In the genomic region with DNA sequence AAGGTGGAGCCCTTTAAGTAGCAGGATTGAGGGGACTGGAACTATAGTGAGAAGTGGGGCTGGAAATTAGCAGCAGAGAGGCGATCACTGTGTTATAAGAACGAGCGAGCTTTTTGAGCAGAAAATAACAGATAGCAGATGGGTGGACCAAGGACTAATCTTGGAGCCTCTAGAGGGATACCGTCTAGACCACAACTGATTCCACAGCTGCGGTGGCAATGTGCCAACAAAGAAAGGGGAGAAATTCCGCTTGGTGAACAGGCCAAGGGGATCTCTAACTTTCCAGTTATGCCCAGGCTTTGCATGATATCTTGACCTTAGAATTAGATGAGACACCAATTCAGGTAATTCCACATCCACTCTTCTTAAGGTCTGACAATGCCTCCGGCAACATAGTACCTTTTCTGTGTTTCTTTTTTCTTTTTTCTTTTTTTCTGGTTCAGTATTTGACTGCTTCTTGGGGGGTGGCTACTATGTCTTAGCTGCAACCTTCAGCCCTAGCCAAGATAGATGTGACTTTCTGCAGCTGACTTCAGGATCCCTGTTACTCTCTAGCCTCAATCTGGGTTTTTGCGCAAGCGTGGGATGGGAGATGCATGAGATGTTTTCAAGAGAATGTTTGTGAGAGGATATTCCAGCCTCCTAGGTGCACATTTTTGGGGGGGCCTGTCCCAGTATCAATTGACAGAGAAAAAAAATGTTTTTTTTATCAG, we compare ENCODE assay signal across 31 cellular contexts.
A peak's percentile ranks its signal among the peaks of the same experiment; 100 is the strongest.
DNase-seq lines count a peak whose midpoint lies in the region; ATAC-seq and TF ChIP-seq lines count a peak whose summit lies in the region.
"Had no signal": no experiment of that assay in that cellular context is flagged by ENCODE, and none has a peak within 500 bp of the region (broad histone marks: within the 10 kb centered on the region; RNA-seq: fewer than 3 reads in every experiment).

No MANE protein-coding gene starts in this region.

- TF ChIP-seq EP300 in SK-N-SH (IDR thresholded peaks at IDR 0.05; ENCODE audit: borderline replicate concordance in 1 of 2, low read depth in 1 of 2, low read length in 1 of 2) = no peak

- no peak overlapping the region for H2AFZ ChIP-seq in SK-N-SH (ENCODE audit: low read depth)

- H3K27me3 ChIP-seq in SK-N-SH (ENCODE audit: insufficient read depth) = no peaks in the 10 kb centered on the region
- no peaks in the 10 kb centered on the region for H3K27me3 ChIP-seq in MG63
- H3K27me3 ChIP-seq: BE2C, cardiac muscle cell, colonic mucosa, gastrocnemius medialis, sigmoid colon, vagina had no signal

- H3K79me2 ChIP-seq in SK-N-SH (ENCODE audit: insufficient read depth) = no peaks in the 10 kb centered on the region

- no peak overlapping the region for H3K4me3 ChIP-seq in SK-N-SH (ENCODE audit: low read depth in 2 of 2, low read length in 1 of 2)
- no peak overlapping the region for H3K4me3 ChIP-seq in fibroblast of mammary gland (ENCODE audit: control insufficient read depth, low read depth, low read length)
- H3K4me3 ChIP-seq in MG63 = no peak overlapping the region
- H3K4me3 ChIP-seq: A549, cardiac muscle cell, colonic mucosa, gastrocnemius medialis, sigmoid colon, thoracic aorta, vagina had no signal

- H3K27ac ChIP-seq in SK-N-SH (ENCODE audit: low read depth in 2 of 2, low read length in 1 of 2) = peak overlapping the region in 1 of 2 experiments; percentile 89; a peak in 2 of 4 replicates
- H3K27ac ChIP-seq: A549, cardiac muscle cell, colonic mucosa, gastrocnemius medialis, sigmoid colon, thoracic aorta, vagina, VCaP had no signal

- CTCF ChIA-PET in SK-N-SH (lab: Yijun Ruan, JAX) = interaction anchor here (1.6 kb wide), 1 partner anchor 25 kb away, joined by 7 read pairs; no protein-coding TSS in a partner anchor

- H3K4me2 ChIP-seq in SK-N-SH = peak overlapping the region; percentile 62; the same call in 1 of the 2 replicates
- H3K4me2 ChIP-seq: A549 had no signal

- WGBS in SK-N-SH (ENCODE audit: low lambda C conversion rate) = 52% methylated on average over 9 of the region's 9 CpGs

- peaks cover 32% of the 10 kb centered on the region for H3F3A ChIP-seq in SK-N-SH (replicated peaks; ENCODE audit: insufficient read depth)

- H3K9me2 ChIP-seq in SK-N-SH = no peaks in the 10 kb centered on the region

- TF ChIP-seq CTCF in SK-N-SH (IDR thresholded peaks at IDR 0.05) (no peak), fibroblast of mammary gland (conservative IDR thresholded peaks at IDR 0.05; ENCODE audit: control insufficient read depth, insufficient read depth, low read depth, low read length) (no peak)

- H3K4me1 ChIP-seq in SK-N-SH (ENCODE audit: control insufficient read depth in 1 of 2, insufficient read depth in 2 of 2, low read depth in 1 of 2, low read length in 1 of 2) = peaks cover 3 to 17% of the 10 kb centered on the region in 2 experiments
- H3K4me1 ChIP-seq: BE2C, colonic mucosa, vagina had no signal

- no peak overlapping the region for H3K9ac ChIP-seq in SK-N-SH

- H3K9me3 ChIP-seq in SK-N-SH (no peaks in the 10 kb centered on the region), MG63 (no peaks in the 10 kb centered on the region)
- H3K9me3 ChIP-seq: A549, BE2C, colonic mucosa, gastrocnemius medialis, sigmoid colon, thoracic aorta, vagina had no signal

- POLR2A ChIA-PET in SK-N-SH (lab: Yijun Ruan, JAX) = no interaction called here

- no peak for TF ChIP-seq RAD21 in SK-N-SH (IDR thresholded peaks at IDR 0.05; ENCODE audit: low read length)

- no peak for DNase-seq in SK-N-SH
- peak; percentile 37 for DNase-seq in NCI-H82 treated with DMSO at 0.1 percent for 48 hours (lab: John Stamatoyannopoulos, UW; ENCODE audit: unreplicated experiment)
- DNase-seq in fibroblast of mammary gland (ENCODE audit: low read depth) = peak; percentile 31
- no peak for DNase-seq in mucosa of gallbladder (ENCODE audit: low spot score)
- DNase-seq in superior temporal gyrus (ENCODE audit: extremely low spot score) = no peak
- DNase-seq in MG63 = no peak
- DNase-seq: activated CD8-positive, alpha-beta memory T cell treated with anti-CD3 and anti-CD28 coated beads for 24 hours; activated effector memory CD4-positive, alpha-beta T cell treated with Interleukin-2 at 50 U/mL for 16 hours; BE2C; colonic mucosa; effector memory CD8-positive, alpha-beta T cell; gastrocnemius medialis; hippocampal formation; immature natural killer cell; mesenchymal stem cell; naive thymus-derived CD4-positive, alpha-beta T cell; NCI-H1694; NCI-H748 treated with DMSO at 0.1 percent for 48 hours; sigmoid colon; stimulated activated CD4-positive, alpha-beta T cell treated with anti-CD3 and anti-CD28 coated beads, Interleukin-4, amount 100 ng/mL, for 4 hours; stimulated activated naive CD4-positive, alpha-beta T cell had no signal

- ATAC-seq in SK-N-SH treated with all-trans-retinoic acid at 6 μM for 48 hours (no peak), GM18517 (IDR thresholded peaks at IDR 0.05; ENCODE audit: unreplicated experiment) (no peak)
- ATAC-seq: effector memory CD8-positive, alpha-beta T cell; esophagus mucosa; gastrocnemius medialis; HCT116; left lobe of liver; naive thymus-derived CD4-positive, alpha-beta T cell had no signal

- H3K36me3 ChIP-seq in SK-N-SH (replicated peaks in 1 of 2; ENCODE audit: control insufficient read depth in 1 of 2, insufficient read depth in 2 of 2, low read length in 1 of 2) = no peaks in the 10 kb centered on the region
- H3K36me3 ChIP-seq in MG63 = no peaks in the 10 kb centered on the region
- H3K36me3 ChIP-seq: BE2C, cardiac muscle cell, colonic mucosa, gastrocnemius medialis, sigmoid colon, thoracic aorta, vagina had no signal

- H4K20me1 ChIP-seq in SK-N-SH (ENCODE audit: insufficient read depth) = no peaks in the 10 kb centered on the region

TF ChIP-seq in SK-N-SH, 30 proteins besides CTCF, POLR2A, EP300 and RAD21:
- TF ChIP-seq NFIC (IDR thresholded peaks at IDR 0.05; ENCODE audit: borderline replicate concordance) (peak; percentile 51), TAF1 (IDR thresholded peaks at IDR 0.05; ENCODE audit: borderline replicate concordance, low read depth, low read length) (no peak)

TF ChIP-seq in SK-N-SH treated with all-trans-retinoic acid at 6 μM for 48 hours, 23 proteins besides CTCF, POLR2A, EP300 and RAD21:
- no peak for TF ChIP-seq PPARA (CRISPR knock-in tag; IDR thresholded peaks at IDR 0.05; ENCODE audit: borderline replicate concordance)
- TF ChIP-seq, protein P1, sequence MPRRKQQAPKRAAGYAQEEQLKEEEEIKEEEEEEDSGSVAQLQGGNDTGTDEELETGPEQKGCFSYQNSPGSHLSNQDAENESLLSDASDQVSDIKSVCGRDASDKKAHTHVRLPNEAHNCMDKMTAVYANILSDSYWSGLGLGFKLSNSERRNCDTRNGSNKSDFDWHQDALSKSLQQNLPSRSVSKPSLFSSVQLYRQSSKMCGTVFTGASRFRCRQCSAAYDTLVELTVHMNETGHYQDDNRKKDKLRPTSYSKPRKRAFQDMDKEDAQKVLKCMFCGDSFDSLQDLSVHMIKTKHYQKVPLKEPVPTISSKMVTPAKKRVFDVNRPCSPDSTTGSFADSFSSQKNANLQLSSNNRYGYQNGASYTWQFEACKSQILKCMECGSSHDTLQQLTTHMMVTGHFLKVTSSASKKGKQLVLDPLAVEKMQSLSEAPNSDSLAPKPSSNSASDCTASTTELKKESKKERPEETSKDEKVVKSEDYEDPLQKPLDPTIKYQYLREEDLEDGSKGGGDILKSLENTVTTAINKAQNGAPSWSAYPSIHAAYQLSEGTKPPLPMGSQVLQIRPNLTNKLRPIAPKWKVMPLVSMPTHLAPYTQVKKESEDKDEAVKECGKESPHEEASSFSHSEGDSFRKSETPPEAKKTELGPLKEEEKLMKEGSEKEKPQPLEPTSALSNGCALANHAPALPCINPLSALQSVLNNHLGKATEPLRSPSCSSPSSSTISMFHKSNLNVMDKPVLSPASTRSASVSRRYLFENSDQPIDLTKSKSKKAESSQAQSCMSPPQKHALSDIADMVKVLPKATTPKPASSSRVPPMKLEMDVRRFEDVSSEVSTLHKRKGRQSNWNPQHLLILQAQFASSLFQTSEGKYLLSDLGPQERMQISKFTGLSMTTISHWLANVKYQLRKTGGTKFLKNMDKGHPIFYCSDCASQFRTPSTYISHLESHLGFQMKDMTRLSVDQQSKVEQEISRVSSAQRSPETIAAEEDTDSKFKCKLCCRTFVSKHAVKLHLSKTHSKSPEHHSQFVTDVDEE (CRISPR knock-in tag; IDR thresholded peaks at IDR 0.05) = no peak
- TF ChIP-seq ZNF8 (CRISPR knock-in tag; IDR thresholded peaks at IDR 0.05) = no peak
- no peak for TF ChIP-seq BACH2 (CRISPR knock-in tag; IDR thresholded peaks at IDR 0.05; ENCODE audit: borderline replicate concordance)
TF ChIP-seq in SK-N-SH treated with all-trans-retinoic acid at 6 μM for 48 hours: peak in this region for 0.

Comparison
In these comparisons a context has a peak if more than half of its experiments do, and no peak if none do; other contexts are left out.
1. DNase-seq: peak in NCI-H82 treated with DMSO at 0.1 percent for 48 hours (single experiment) and fibroblast of mammary gland (single experiment); none in SK-N-SH (single experiment), mucosa of gallbladder (single experiment), superior temporal gyrus (single experiment) and MG63 (single experiment).